ENCODE assay signal across 8 cellular contexts in genomic region chr7:82677493-82677892, GRCh38.
A peak's percentile ranks its signal among the peaks of the same experiment; 100 is the strongest.
DNase-seq lines count a peak whose midpoint lies in the region; ATAC-seq and TF ChIP-seq lines count a peak whose summit lies in the region.

No MANE protein-coding gene starts in this region.

- H3K4me1 Mint-ChIP-seq in activated T-helper 17 cell treated with anti-CD3 and anti-CD28 coated beads, Interleukin-2, amount 50 U/mL, for 72 hours, result no peaks in the 10 kb centered on the region

- no peak for TF ChIP-seq CTCF in gastroesophageal sphincter (IDR thresholded peaks at IDR 0.05)

- peaks cover 4% of the 10 kb centered on the region for H3K9me3 Mint-ChIP-seq in activated T-helper 17 cell treated with anti-CD3 and anti-CD28 coated beads, Interleukin-2, amount 50 U/mL, for 72 hours

- in situ Hi-C loops in KBM-7 (cut with MboI; ENCODE audit: low pct_unique_long_range_greater_than_20kb, low sequenced_read_pairs), result no loop called here

- TF ChIP-seq POLR2A in gastroesophageal sphincter (IDR thresholded peaks at IDR 0.05), result no peak

- H3K4me3 ChIP-seq in gastroesophageal sphincter, result no peak overlapping the region

- H3K27ac ChIP-seq in gastroesophageal sphincter, result no peak overlapping the region

- DNase-seq in left cardiac atrium, result no peak
- DNase-seq in Right ventricle myocardium inferior (ENCODE audit: missing footprints), result no peak
- DNase-seq in KBM-7, result peak; percentile 65
- DNase-seq in stimulated activated CD8-positive, alpha-beta memory T cell treated with anti-CD3 and anti-CD28 coated beads, Interleukin-12 subunit alpha, Interleukin-12 subunit beta, amount 100 ng/mL, for 1 hour (ENCODE audit: low read depth), result peak; percentile 10
- no peak for DNase-seq in hypothalamus (lab: John Stamatoyannopoulos, UW)
- DNase-seq in KG1 (lab: John Stamatoyannopoulos, UW), result no peak

- no peak for TF ChIP-seq EP300 in gastroesophageal sphincter (IDR thresholded peaks at IDR 0.05)

- H3K27ac Mint-ChIP-seq in activated T-helper 17 cell treated with anti-CD3 and anti-CD28 coated beads, Interleukin-2, amount 50 U/mL, for 72 hours, result no peak overlapping the region

- H3K36me3 ChIP-seq in gastroesophageal sphincter, result no peaks in the 10 kb centered on the region

- H3K36me3 Mint-ChIP-seq in activated T-helper 17 cell treated with anti-CD3 and anti-CD28 coated beads, Interleukin-2, amount 50 U/mL, for 72 hours (ENCODE audit: low read depth), result no peaks in the 10 kb centered on the region

- peak; percentile 69 to 74 for ATAC-seq in left cardiac atrium
- no peak for ATAC-seq in Right ventricle myocardium inferior
- peak; percentile 80 for ATAC-seq in activated T-helper 17 cell treated with anti-CD3 and anti-CD28 coated beads, Interleukin-2, amount 50 U/mL, for 72 hours (replicated peaks)
- no peak for ATAC-seq in gastroesophageal sphincter

- peak overlapping the region; percentile 25 for H3K4me3 Mint-ChIP-seq in activated T-helper 17 cell treated with anti-CD3 and anti-CD28 coated beads, Interleukin-2, amount 50 U/mL, for 72 hours

- H3K27me3 ChIP-seq in gastroesophageal sphincter, result no peaks in the 10 kb centered on the region

- peaks cover 0 to 6% (median 0%) of the 10 kb centered on the region in 3 donors for H3K4me1 ChIP-seq in gastroesophageal sphincter

- no peaks in the 10 kb centered on the region for H3K9me3 ChIP-seq in gastroesophageal sphincter

- WGBS in gastroesophageal sphincter (ENCODE audit: low coverage in 1 of 2), 2 donors, result 62 to 69% methylated on average over 2 of the region's 2 CpGs

- intact Hi-C loops in left cardiac atrium (cut with DNase I) (no loop called here), Right ventricle myocardium inferior (cut with DNase I) (no loop called here)

- H3K27me3 Mint-ChIP-seq in activated T-helper 17 cell treated with anti-CD3 and anti-CD28 coated beads, Interleukin-2, amount 50 U/mL, for 72 hours, result no peaks in the 10 kb centered on the region

Comparison
In these comparisons a context has a peak if more than half of its experiments do, and no peak if none do; other contexts are left out.
1. ATAC-seq: peak in left cardiac atrium (2 of 2) and activated T-helper 17 cell treated with anti-CD3 and anti-CD28 coated beads, Interleukin-2, amount 50 U/mL, for 72 hours (single experiment); none in Right ventricle myocardium inferior (single experiment) and gastroesophageal sphincter (single experiment).
2. DNase-seq: peak in KBM-7 (single experiment) and stimulated activated CD8-positive, alpha-beta memory T cell treated with anti-CD3 and anti-CD28 coated beads, Interleukin-12 subunit alpha, Interleukin-12 subunit beta, amount 100 ng/mL, for 1 hour (single experiment); none in left cardiac atrium (single experiment), Right ventricle myocardium inferior (single experiment), hypothalamus (0 of 51) and KG1 (single experiment).